In the genomic region with DNA sequence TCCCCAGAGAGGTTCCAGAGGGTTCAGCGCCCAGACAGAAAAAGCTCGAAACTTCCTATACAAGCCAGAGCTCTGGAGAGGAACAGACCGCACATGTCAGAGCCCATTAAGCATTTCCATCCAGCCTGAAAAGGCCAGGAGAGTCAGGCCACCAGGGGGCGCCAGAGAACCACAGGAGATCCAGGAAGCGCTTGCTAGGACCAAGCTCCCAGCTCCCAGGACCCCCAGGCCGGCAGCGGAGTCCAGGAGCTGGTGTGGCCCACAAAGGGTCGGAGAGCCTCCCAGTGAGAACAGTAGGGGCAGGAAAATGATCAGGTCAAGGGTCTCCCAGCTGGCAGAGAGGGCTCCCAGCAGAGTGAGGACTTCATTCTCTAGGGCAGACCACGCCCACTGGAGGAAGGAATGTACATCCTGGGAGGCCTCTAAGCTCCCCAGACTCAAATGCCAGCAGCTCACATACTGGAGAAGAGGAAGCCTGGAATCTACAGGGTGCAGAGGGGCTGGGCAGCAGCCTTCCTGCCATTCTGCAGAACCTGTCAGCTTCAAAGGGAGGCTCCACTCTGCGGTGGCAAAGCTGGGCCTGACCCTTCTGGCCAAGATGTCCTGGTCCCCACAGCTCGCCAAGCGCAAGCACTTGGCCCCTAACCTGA, we compare ENCODE assay signal across 8 cellular contexts. TPM values are rescaled to one million over a fixed set of nuclear protein-coding genes. Genes with fewer than 3 reads are reported as not detected.
DNase-seq lines count a peak whose midpoint lies in the region; ATAC-seq and TF ChIP-seq lines count a peak whose summit lies in the region.

No MANE protein-coding gene starts in this region.

- no peaks in the 10 kb centered on the region for H3K9me3 ChIP-seq in Peyer's patch

- TF ChIP-seq CTCF in Peyer's patch (IDR thresholded peaks at IDR 0.05) (peak; percentile 94 to 99 (median 96)), fibroblast of pulmonary artery (IDR thresholded peaks at IDR 0.05; ENCODE audit: low read length, missing control alignments) (peak; percentile 92)

- peak overlapping the region; percentile 60 to 65 for H3K27ac Mint-ChIP-seq in natural killer cell treated with Interleukin-12 subunit alpha and Interleukin-12 subunit beta and Interleukin-15 and Interleukin-18, amount 100 ng/mL, for 72 hours
- H3K27ac Mint-ChIP-seq in stimulated activated memory B cell treated with anti-CD40 and anti-IgM and Interleukin-4, amounts not matched to agents 10 μg/mL and 1 μg/mL and 100 μg/mL, for 72 hours: peak overlapping the region; percentile 81

- DNase-seq in ELF-1 (ENCODE audit: low read depth, low spot score): peak; percentile 98
- peak; percentile 78 for DNase-seq in LHCN-M2 (ENCODE audit: low read depth)
- DNase-seq in Peyer's patch: peak; percentile 97 to 98 (median 97)
- DNase-seq in activated T-helper 1 cell treated with Interleukin-2 at 50 U/mL for 16 hours (ENCODE audit: low read depth): peak; percentile 79
- DNase-seq in fibroblast of pulmonary artery (ENCODE audit: low read depth): peak; percentile 89
- DNase-seq in natural killer cell treated with Interleukin-12 subunit alpha and Interleukin-12 subunit beta and Interleukin-15 and Interleukin-18, amount 100 ng/mL, for 72 hours (ENCODE audit: low spot score): peak; percentile 89

- no peaks in the 10 kb centered on the region for H3K36me3 Mint-ChIP-seq in natural killer cell treated with Interleukin-12 subunit alpha and Interleukin-12 subunit beta and Interleukin-15 and Interleukin-18, amount 100 ng/mL, for 72 hours
- no peaks in the 10 kb centered on the region for H3K36me3 Mint-ChIP-seq in stimulated activated memory B cell treated with anti-CD40 and anti-IgM and Interleukin-4, amounts not matched to agents 10 μg/mL and 1 μg/mL and 100 μg/mL, for 72 hours

- H3K27me3 ChIP-seq in Peyer's patch: no peaks in the 10 kb centered on the region

- peak overlapping the region; percentile 38 for H3K4me3 Mint-ChIP-seq in natural killer cell treated with Interleukin-12 subunit alpha and Interleukin-12 subunit beta and Interleukin-15 and Interleukin-18, amount 100 ng/mL, for 72 hours
- H3K4me3 Mint-ChIP-seq in stimulated activated memory B cell treated with anti-CD40 and anti-IgM and Interleukin-4, amounts not matched to agents 10 μg/mL and 1 μg/mL and 100 μg/mL, for 72 hours: peak overlapping the region; percentile 65

- peaks cover 0 to 20% (median 4%) of the 10 kb centered on the region in 4 donors for H3K4me1 ChIP-seq in Peyer's patch

- peak; percentile 69 to 80 for ATAC-seq in natural killer cell treated with Interleukin-12 subunit alpha and Interleukin-12 subunit beta and Interleukin-15 and Interleukin-18, amount 100 ng/mL, for 72 hours
- ATAC-seq in stimulated activated memory B cell treated with anti-CD40 and anti-IgM and Interleukin-4, amounts not matched to agents 10 μg/mL and 1 μg/mL and 100 μg/mL, for 72 hours: peak; percentile 79
- ATAC-seq in HG03469 (IDR thresholded peaks at IDR 0.05; ENCODE audit: unreplicated experiment): no peak

- H3K27me3 Mint-ChIP-seq in natural killer cell treated with Interleukin-12 subunit alpha and Interleukin-12 subunit beta and Interleukin-15 and Interleukin-18, amount 100 ng/mL, for 72 hours: no peaks in the 10 kb centered on the region
- no peaks in the 10 kb centered on the region for H3K27me3 Mint-ChIP-seq in stimulated activated memory B cell treated with anti-CD40 and anti-IgM and Interleukin-4, amounts not matched to agents 10 μg/mL and 1 μg/mL and 100 μg/mL, for 72 hours

- H3K9me3 Mint-ChIP-seq in natural killer cell treated with Interleukin-12 subunit alpha and Interleukin-12 subunit beta and Interleukin-15 and Interleukin-18, amount 100 ng/mL, for 72 hours: no peaks in the 10 kb centered on the region
- no peaks in the 10 kb centered on the region for H3K9me3 Mint-ChIP-seq in stimulated activated memory B cell treated with anti-CD40 and anti-IgM and Interleukin-4, amounts not matched to agents 10 μg/mL and 1 μg/mL and 100 μg/mL, for 72 hours

- H3K36me3 ChIP-seq in Peyer's patch: peaks cover 0 to 9% (median 0%) of the 10 kb centered on the region in 3 donors

- peak in 1 of 2 donors; percentile 11 for TF ChIP-seq POLR2A in Peyer's patch (IDR thresholded peaks at IDR 0.05)

- H3K4me3 ChIP-seq in Peyer's patch: peak overlapping the region in 2 of 4 donors; percentile 34 to 37
- H3K4me3 ChIP-seq in fibroblast of pulmonary artery (replicated peaks; ENCODE audit: low read depth, low read length): no peak overlapping the region

- peak overlapping the region in 2 of 4 donors; percentile 36 to 39 for H3K27ac ChIP-seq in Peyer's patch

- peaks cover 8 to 11% of the 10 kb centered on the region in 2 donors for H3K4me1 Mint-ChIP-seq in natural killer cell treated with Interleukin-12 subunit alpha and Interleukin-12 subunit beta and Interleukin-15 and Interleukin-18, amount 100 ng/mL, for 72 hours (ENCODE audit: low read depth in 2 of 2)
- H3K4me1 Mint-ChIP-seq in stimulated activated memory B cell treated with anti-CD40 and anti-IgM and Interleukin-4, amounts not matched to agents 10 μg/mL and 1 μg/mL and 100 μg/mL, for 72 hours: peaks cover 15% of the 10 kb centered on the region

RNA-seq across cellular contexts. Expression of a gene that starts 2.1 kb away (rescaled TPM):
- total RNA-seq in LHCN-M2 (2014; rRNA removed): not detected in 2 replicates
- 0.07 TPM for polyA plus RNA-seq in LHCN-M2 (2012)
- 10 to 100 TPM in 2 of 4 donors, 1 to 10 TPM in 2; 1.1 to 20.6 (median 11.7) TPM for total RNA-seq in Peyer's patch
- 10 to 100 TPM; 20.2 to 82.7 TPM for total RNA-seq in natural killer cell treated with Interleukin-12 subunit alpha and Interleukin-12 subunit beta and Interleukin-15 and Interleukin-18, amount 100 ng/mL, for 72 hours

RNA-seq across cellular contexts. Expression of a gene that starts 8.6 kb away (rescaled TPM):
- 135 and 141 TPM in 2 replicates for total RNA-seq in LHCN-M2 (2014; rRNA removed)
- 155 TPM for polyA plus RNA-seq in LHCN-M2 (2012)
- total RNA-seq in Peyer's patch: 10 to 100 TPM; 51.5 to 87.5 (median 58.6) TPM
- 100 to 1,000 TPM; 167 to 249 TPM for total RNA-seq in natural killer cell treated with Interleukin-12 subunit alpha and Interleukin-12 subunit beta and Interleukin-15 and Interleukin-18, amount 100 ng/mL, for 72 hours
